ENCODE assay signal across 28 cellular contexts in the genomic region with DNA sequence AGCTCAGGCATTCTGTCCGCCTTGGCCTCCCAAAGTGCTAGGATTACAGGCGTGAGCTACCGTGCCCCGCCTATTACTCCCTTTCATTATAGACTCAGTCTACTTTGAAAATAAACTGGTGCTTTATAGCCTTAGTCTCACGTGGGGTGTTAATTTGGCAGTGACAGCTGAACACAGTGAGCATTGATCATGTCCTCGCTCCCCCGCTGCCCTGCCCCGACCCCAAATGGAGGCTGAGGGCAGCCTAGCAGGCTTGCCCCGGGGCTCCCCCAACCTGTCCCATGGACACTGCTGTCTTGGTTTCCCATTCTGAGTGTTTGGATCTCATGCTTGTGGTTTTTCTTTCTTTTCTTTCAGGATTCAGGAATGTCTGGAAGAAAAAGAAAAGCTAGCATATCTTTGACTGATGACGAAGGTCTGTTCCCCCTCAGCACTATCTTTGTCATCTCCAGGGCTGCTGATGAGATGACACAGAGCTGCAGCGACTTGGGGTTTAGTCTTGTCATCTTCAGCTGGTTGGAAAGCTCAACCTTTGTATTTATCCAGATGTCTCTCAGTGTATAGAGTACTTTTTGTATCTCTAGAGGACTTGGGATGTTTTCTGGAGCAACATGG. TPM values are rescaled to one million over a fixed set of nuclear protein-coding genes. Genes with fewer than 3 reads are reported as not detected.
DNase-seq lines count a peak whose midpoint lies in the region; TF ChIP-seq lines count a peak whose summit lies in the region.
"Had no signal": no experiment of that assay in that cellular context is flagged by ENCODE, and none has a peak within 500 bp of the region (broad histone marks: within the 10 kb centered on the region; RNA-seq: fewer than 3 reads in every experiment).

No MANE protein-coding gene starts in this region.

- H2BK15ac ChIP-seq in mesendoderm (replicated peaks; ENCODE audit: low read depth) = no peak overlapping the region

- no peak overlapping the region for H3K9ac ChIP-seq in mesendoderm (ENCODE audit: low read length)
- no peak overlapping the region for H3K9ac ChIP-seq in smooth muscle cell (ENCODE audit: low read depth)

- H2BK5ac ChIP-seq in mesendoderm (ENCODE audit: low read length) = no peak overlapping the region

- H2AFZ ChIP-seq in smooth muscle cell (ENCODE audit: low read depth) = no peak overlapping the region

- H3K4me1 ChIP-seq in mesendoderm (ENCODE audit: control insufficient read depth, low read depth, low read length) (peaks cover 14% of the 10 kb centered on the region), smooth muscle cell (ENCODE audit: low read depth) (peaks cover 37% of the 10 kb centered on the region)
- H3K4me1 ChIP-seq: upper lobe of left lung had no signal

- no peak overlapping the region for H3K4me2 ChIP-seq in mesendoderm (ENCODE audit: low read length)
- H3K4me2 ChIP-seq in smooth muscle cell = no peak overlapping the region

- H3K56ac ChIP-seq in mesendoderm (ENCODE audit: low read length) = peak overlapping the region; percentile 47

- H4K8ac ChIP-seq in mesendoderm (ENCODE audit: low read depth, low read length) = no peak overlapping the region

- DNase-seq in LHCN-M2 (ENCODE audit: low read depth) (peak; percentile 27), caudate nucleus (lab: John Stamatoyannopoulos, UW) (peak in 14 of 61 donors; percentile 23 to 71 (median 39)), mesendoderm (no peak), smooth muscle cell (lab: John Stamatoyannopoulos, UW; ENCODE audit: unreplicated experiment) (no peak), HuH-7.5 (ENCODE audit: low spot score) (no peak), DMS114 treated with DMSO at 0.1 percent for 48 hours (lab: John Stamatoyannopoulos, UW; ENCODE audit: unreplicated experiment) (no peak)
- DNase-seq in activated naive CD4-positive, alpha-beta T cell treated with Interleukin-2 at 50 U/mL for 16 hours = no peak
- DNase-seq: activated CD4-positive, alpha-beta T cell treated with anti-CD3 and anti-CD28 coated beads, Interleukin-2, amount 50 U/mL, for 1 hour; activated CD4-positive, CD25-positive, alpha-beta regulatory T cell; activated naive CD4-positive, alpha-beta T cell treated with anti-CD3 and anti-CD28 coated beads for 36 hours; C1 segment of cervical spinal cord; DMS53; effector CD4-positive, alpha-beta T cell; HFFc6; KG1; left ventricle myocardium inferior; MG63; naive thymus-derived CD4-positive, alpha-beta T cell; NCI-H1930; NCI-H510A treated with DMSO at 0.1 percent for 48 hours; occipital lobe; stimulated activated naive B cell treated with anti-CD40 and anti-IgM and Interleukin-4, amounts not matched to agents 10 μg/mL and 1 μg/mL and 100 μg/mL, for 72 hours; substantia nigra; T-helper 1 cell; upper lobe of left lung had no signal

- no peaks in the 10 kb centered on the region for H3K79me2 ChIP-seq in mesendoderm (ENCODE audit: control insufficient read depth, insufficient read depth, low read length)
- H3K79me2 ChIP-seq in smooth muscle cell (ENCODE audit: low read depth) = no peaks in the 10 kb centered on the region

- H2BK120ac ChIP-seq in mesendoderm (ENCODE audit: low read depth, low read length) = no peak overlapping the region

- peak overlapping the region; percentile 78 for H3K27ac ChIP-seq in caudate nucleus (ENCODE audit: low read depth, low read length)
- H3K27ac ChIP-seq in mesendoderm (ENCODE audit: low read depth, low read length) = no peak overlapping the region
- H3K27ac ChIP-seq in smooth muscle cell (ENCODE audit: low read depth) = peak overlapping the region; percentile 54
- H3K27ac ChIP-seq: epithelial cell of prostate, left ventricle myocardium inferior, RWPE1, upper lobe of left lung had no signal

- no CpG with 5 or more reads among the region's 11 CpGs for WGBS in mesendoderm (ENCODE audit: extremely low coverage, insufficient coverage, low lambda C conversion rate)
- 71% methylated on average over 11 of the region's 11 CpGs for WGBS in smooth muscle cell (ENCODE audit: low lambda C conversion rate)

- no peak overlapping the region for H4K5ac ChIP-seq in mesendoderm (ENCODE audit: low read length)

- no peak overlapping the region for H2AK5ac ChIP-seq in mesendoderm (ENCODE audit: low read length)

- H3K18ac ChIP-seq in mesendoderm (ENCODE audit: low read length) = no peak overlapping the region

- H3F3A ChIP-seq in smooth muscle cell (ENCODE audit: low read depth) = no peaks in the 10 kb centered on the region

- peaks cover 11% of the 10 kb centered on the region for H3K36me3 ChIP-seq in mesendoderm (ENCODE audit: control insufficient read depth, insufficient read depth, low read length)
- H3K36me3 ChIP-seq in smooth muscle cell (ENCODE audit: low read depth) = peaks cover 2% of the 10 kb centered on the region

- H3K4me3 ChIP-seq in mesendoderm (ENCODE audit: low read length) (no peak overlapping the region), smooth muscle cell (no peak overlapping the region)
- H3K4me3 ChIP-seq: left ventricle myocardium inferior, MG63, SK-N-MC, upper lobe of left lung had no signal

- no peaks in the 10 kb centered on the region for H3K9me3 ChIP-seq in smooth muscle cell (replicated peaks; ENCODE audit: low read depth)
- H3K9me3 ChIP-seq: left ventricle myocardium inferior, MG63, upper lobe of left lung had no signal

- TF ChIP-seq CTCF in smooth muscle cell (IDR thresholded peaks at IDR 0.05; ENCODE audit: borderline replicate concordance, insufficient read depth, poor library complexity, severe bottlenecking) = no peak

- no peak overlapping the region for H3K4ac ChIP-seq in mesendoderm (ENCODE audit: low read depth, low read length)

- H3K23ac ChIP-seq in mesendoderm (ENCODE audit: low read length) = no peak overlapping the region

- H3K27me3 ChIP-seq in mesendoderm (ENCODE audit: insufficient read depth, low read length, poor library complexity) (no peaks in the 10 kb centered on the region), smooth muscle cell (ENCODE audit: low read depth) (no peaks in the 10 kb centered on the region)
- H3K27me3 ChIP-seq: MG63, upper lobe of left lung had no signal

- peaks cover 2% of the 10 kb centered on the region for H3K79me1 ChIP-seq in mesendoderm (ENCODE audit: low read length)

- H4K20me1 ChIP-seq in smooth muscle cell (ENCODE audit: low read depth) = no peaks in the 10 kb centered on the region

RNA-seq across cellular contexts. Expression of a gene that starts 42.2 kb away (rescaled TPM):
- total RNA-seq in LHCN-M2 (2014; rRNA removed) (8.7 and 10.4 TPM in 2 replicates), smooth muscle cell (10.9 and 13.6 TPM in 2 replicates)
- polyA plus RNA-seq in LHCN-M2 (2012) = 13.4 TPM
- polyA plus RNA-seq in mesendoderm (2013, experiment 1 of 2) = 17.2 TPM
- 15.3 TPM for polyA plus RNA-seq in mesendoderm (2013, experiment 2 of 2)
- 6.6 and 9.8 TPM in 2 replicates for polyA plus RNA-seq in smooth muscle cell
